Comparison of ENCODE assay signal across 21 cellular contexts in the genomic region with DNA sequence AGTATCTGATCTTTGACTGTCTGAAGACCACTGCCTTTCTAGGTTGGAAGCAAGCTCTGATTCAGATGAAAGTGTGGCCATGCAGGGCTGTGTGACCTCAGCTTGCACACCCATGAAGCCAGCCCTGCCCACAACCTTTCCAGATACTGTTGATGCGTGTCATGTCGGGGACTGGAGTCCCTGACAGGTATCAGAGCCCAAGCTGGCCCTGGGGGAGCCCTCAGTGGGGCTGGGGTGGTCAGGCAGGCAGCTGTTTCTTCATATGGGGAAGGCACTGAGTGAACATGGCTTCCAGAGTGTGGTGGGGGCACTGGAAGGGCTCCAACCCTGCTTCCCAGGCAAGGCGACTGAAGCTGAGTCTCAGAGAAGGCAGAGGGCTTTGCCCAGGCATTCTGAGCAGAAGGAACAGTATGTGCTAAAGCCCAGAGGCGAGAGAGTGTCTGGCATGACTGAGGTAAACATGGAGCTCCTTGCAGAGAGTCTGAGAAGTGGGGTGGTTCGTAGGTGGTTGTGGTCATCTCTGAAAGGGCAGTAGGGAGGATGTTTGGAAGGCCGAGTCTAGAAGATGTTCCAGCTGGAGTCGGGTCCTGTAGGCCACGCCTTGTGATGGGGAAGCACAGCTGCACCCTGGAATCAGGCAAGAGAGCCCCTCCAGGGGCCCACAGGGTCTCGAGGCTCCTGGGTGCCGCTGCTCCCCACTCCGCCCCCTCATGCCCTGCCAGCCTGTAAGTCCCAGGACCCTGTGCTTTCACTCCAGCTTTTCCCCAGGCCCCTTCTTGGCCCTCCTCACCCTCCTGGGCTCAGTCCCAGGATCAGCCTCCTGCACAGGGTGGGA.
DNase-seq lines count a peak whose midpoint lies in the region; ATAC-seq, FAIRE-seq and TF ChIP-seq lines count a peak whose summit lies in the region.
"Had no signal": no experiment of that assay in that cellular context is flagged by ENCODE, and none has a peak within 500 bp of the region (broad histone marks: within the 10 kb centered on the region; RNA-seq: fewer than 3 reads in every experiment).

No MANE protein-coding gene starts in this region.

- no peak for TF ChIP-seq POLR2A in H1 (IDR thresholded peaks at IDR 0.05; ENCODE audit: control extremely low read depth in 1 of 2, low read depth in 2 of 2, low read length in 2 of 2)

- H3K79me2 ChIP-seq in H1 (ENCODE audit: control insufficient read depth in 1 of 2, insufficient read depth in 2 of 2, low read length in 2 of 2): no peaks in the 10 kb centered on the region

- H3K9me3 Mint-ChIP-seq in osteocyte (ENCODE audit: unreplicated experiment): no peaks in the 10 kb centered on the region
- H3K9me3 Mint-ChIP-seq: CD14-positive monocyte had no signal

- no peak overlapping the region for H2AFZ ChIP-seq in H1 (ENCODE audit: low read length)

- WGBS in H1 (ENCODE audit: extremely low coverage in 1 of 2, insufficient coverage in 1 of 2, insufficient read length in 1 of 2, insufficient replicate concordance in 2 of 2, low coverage in 1 of 2, low lambda C conversion rate in 2 of 2, missing lambda C conversion rate in 1 of 2), 2 experiments: 88% methylated on average over 10 of the region's 11 CpGs; no CpG with 5 or more reads in 1 of the 2 experiments

- no peak for TF ChIP-seq EP300 in H1 (IDR thresholded peaks at IDR 0.05; ENCODE audit: borderline replicate concordance in 1 of 2, low read depth in 2 of 2, low read length in 2 of 2)

- no peak overlapping the region for H2BK15ac ChIP-seq in H1 (ENCODE audit: low read length)

- DNase-seq in ELR (ENCODE audit: low read depth) (peak; percentile 27), RWPE2 (ENCODE audit: low spot score) (no peak), H1 (ENCODE audit: low read depth in 1 of 2, low spot score in 2 of 2) (peak in 1 of 2 experiments; percentile 41), osteocyte (ENCODE audit: extremely low spot score, unreplicated experiment) (peak; percentile 69), GF-D8 (lab: John Stamatoyannopoulos, UW) (no peak), foreskin fibroblast (no peak), caudate nucleus (lab: John Stamatoyannopoulos, UW) (no peak), left ventricle myocardium superior (no peak)
- DNase-seq: activated CD4-positive, alpha-beta T cell treated with anti-CD3 and anti-CD28 coated beads, Interleukin-2, amount 50 U/mL, for 48 hours; activated T-cell treated with anti-CD3 and anti-CD28 coated beads, Interleukin-2, amount 50 U/mL, for 1 hour; dorsolateral prefrontal cortex; gastrocnemius medialis; kidney; NCI-H446 treated with DMSO at 0.1 percent for 48 hours; nucleus accumbens; retina had no signal

- no peak overlapping the region for H3K9ac ChIP-seq in H1 (replicated peaks in 1 of 4; ENCODE audit: extremely low read depth in 1 of 4, low read depth in 3 of 4, low read length in 3 of 4)

- H3K27me3 Mint-ChIP-seq in osteocyte (ENCODE audit: unreplicated experiment): no peaks in the 10 kb centered on the region

- H3K14ac ChIP-seq in H1 (ENCODE audit: insufficient read length): no peak overlapping the region

- POLR2A ChIA-PET in H1 (lab: Charles Lee; ENCODE audit: partially characterized antibody): interaction anchor here (0.8 to 1.0 kb wide), 2 partner anchors 8 to 204 kb away, joined by 3 read pairs; no protein-coding TSS in a partner anchor

- H3K27me3 ChIP-seq in RWPE2 (ENCODE audit: insufficient read depth, poor library complexity, severe bottlenecking): no peaks in the 10 kb centered on the region
- peaks cover 0 to 4% (median 1%) of the 10 kb centered on the region in 4 experiments; a peak in 2 of 7 replicates for H3K27me3 ChIP-seq in H1 (replicated peaks in 1 of 4; ENCODE audit: control insufficient read depth in 3 of 4, extremely low read depth in 1 of 4, insufficient read depth in 3 of 4, low read length in 3 of 4)
- H3K27me3 ChIP-seq: adrenal gland, dorsolateral prefrontal cortex, gastrocnemius medialis, upper lobe of left lung had no signal

- H2BK5ac ChIP-seq in H1 (ENCODE audit: low read depth, low read length): no peak overlapping the region; the same call in none of the 2 replicates

- no peak overlapping the region for H3K23ac ChIP-seq in H1 (ENCODE audit: insufficient read length)

- H3K4me3 Mint-ChIP-seq in osteocyte (ENCODE audit: unreplicated experiment): no peak overlapping the region
- H3K4me3 Mint-ChIP-seq: CD14-positive monocyte had no signal

- H2AK5ac ChIP-seq in H1 (ENCODE audit: low read depth, low read length): no peak overlapping the region

- no peak overlapping the region for H3K56ac ChIP-seq in H1 (replicated peaks; ENCODE audit: insufficient read length, low read depth, low read length)

- intact Hi-C loops in left ventricle myocardium superior (cut with micrococcal nuclease): no loop called here

- peak overlapping the region; percentile 62 for H3K27ac Mint-ChIP-seq in osteocyte (ENCODE audit: unreplicated experiment)

- H4K91ac ChIP-seq in H1 (replicated peaks; ENCODE audit: insufficient read length, low read length): no peak overlapping the region

- H3K4me3 ChIP-seq in RWPE2 (ENCODE audit: severe bottlenecking): no peak overlapping the region
- no peak overlapping the region for H3K4me3 ChIP-seq in H1 (ENCODE audit: extremely low read depth in 1 of 4, insufficient read depth in 2 of 4, low read depth in 3 of 4, low read length in 4 of 4)
- H3K4me3 ChIP-seq in foreskin fibroblast (ENCODE audit: low read depth in 1 of 2, low read length in 2 of 2): no peak overlapping the region
- H3K4me3 ChIP-seq: adrenal gland, dorsolateral prefrontal cortex, gastrocnemius medialis, upper lobe of left lung had no signal

- H2BK120ac ChIP-seq in H1 (replicated peaks; ENCODE audit: low read depth, low read length): no peak overlapping the region

- H3K79me1 ChIP-seq in H1 (ENCODE audit: low read depth, low read length): no peaks in the 10 kb centered on the region

- peak overlapping the region; percentile 28 for H3K27ac ChIP-seq in RWPE2 (ENCODE audit: poor library complexity, severe bottlenecking)
- no peak overlapping the region for H3K27ac ChIP-seq in H1 (ENCODE audit: low read depth, low read length)
- no peak overlapping the region for H3K27ac ChIP-seq in caudate nucleus (ENCODE audit: low read depth, low read length)
- H3K27ac ChIP-seq: adrenal gland, dorsolateral prefrontal cortex, gastrocnemius medialis had no signal

- no peak overlapping the region for H3K18ac ChIP-seq in H1 (ENCODE audit: extremely low read depth, low read length)

- no peak overlapping the region for H4K5ac ChIP-seq in H1 (ENCODE audit: insufficient read length, low read depth, low read length)

- no peak for TF ChIP-seq RAD21 in H1 (IDR thresholded peaks at IDR 0.05 in 1 of 2, conservative IDR thresholded peaks at IDR 0.05 in 1 of 2; ENCODE audit: low read depth in 2 of 2, low read length in 2 of 2)

- peaks cover 2% of the 10 kb centered on the region for H3K36me3 Mint-ChIP-seq in osteocyte (ENCODE audit: unreplicated experiment)

- peak overlapping the region; percentile 12; the same call in 1 of the 2 replicates for H2BK12ac ChIP-seq in H1 (ENCODE audit: low read depth, low read length)

- no peak overlapping the region for H3K4me2 ChIP-seq in H1 (ENCODE audit: insufficient read depth in 1 of 2, low read depth in 2 of 2, low read length in 2 of 2)

- H3K23me2 ChIP-seq in H1 (ENCODE audit: low read depth, low read length): no peaks in the 10 kb centered on the region

- H3K4me1 ChIP-seq in RWPE2 (ENCODE audit: insufficient read depth, poor library complexity, severe bottlenecking) (peaks cover 16% of the 10 kb centered on the region), H1 (replicated peaks in 1 of 4; ENCODE audit: control insufficient read depth in 3 of 4, insufficient read depth in 4 of 4, low read length in 3 of 4) (peaks cover 12 to 51% (median 32%) of the 10 kb centered on the region in 4 experiments)

- H3K9me3 ChIP-seq in RWPE2 (ENCODE audit: severe bottlenecking) (no peaks in the 10 kb centered on the region), H1 (ENCODE audit: insufficient read depth in 2 of 2, low read depth in 1 of 2, low read length in 1 of 2) (no peaks in the 10 kb centered on the region)
- H3K9me3 ChIP-seq: adrenal gland, gastrocnemius medialis, upper lobe of left lung had no signal

- peak overlapping the region; percentile 48; the same call in 1 of the 2 replicates for H2BK20ac ChIP-seq in H1 (ENCODE audit: low read length)

- CTCF ChIA-PET in H1 (lab: Charles Lee; ENCODE audit: partially characterized antibody): interaction anchor here (0.7 to 4.3 kb wide), 11 partner anchors 10 to 1993 kb away, joined by 3 to 22 read pairs (median 3); no protein-coding TSS in a partner anchor

- TF ChIP-seq CTCF in RWPE2 (IDR thresholded peaks at IDR 0.05; ENCODE audit: poor library complexity, severe bottlenecking) (no peak), H1 (IDR thresholded peaks at IDR 0.05; ENCODE audit: control extremely low read depth in 1 of 3, insufficient read depth in 1 of 3, low read depth in 1 of 3, low read length in 3 of 3) (no peak), osteocyte (IDR thresholded peaks at IDR 0.05) (no peak), foreskin fibroblast (IDR thresholded peaks at IDR 0.05; ENCODE audit: low read depth, low read length) (no peak)

- H3K36me3 ChIP-seq in RWPE2 (ENCODE audit: low read depth) (no peaks in the 10 kb centered on the region), H1 (ENCODE audit: control insufficient read depth in 2 of 4, insufficient read depth in 4 of 4, low read length in 3 of 4) (no peaks in the 10 kb centered on the region)
- H3K36me3 ChIP-seq: adrenal gland, gastrocnemius medialis had no signal

- H3K4me1 Mint-ChIP-seq in osteocyte (ENCODE audit: unreplicated experiment): peaks cover 62% of the 10 kb centered on the region
- H3K4me1 Mint-ChIP-seq: CD14-positive monocyte had no signal

- H4K20me1 ChIP-seq in H1 (replicated peaks in 1 of 2; ENCODE audit: control insufficient read depth in 1 of 2, insufficient read depth in 2 of 2, low read length in 2 of 2): no peaks in the 10 kb centered on the region

- no peak for ATAC-seq in RWPE2 (ENCODE audit: low read depth)
- ATAC-seq in left ventricle myocardium superior: no peak
- ATAC-seq: gastrocnemius medialis, Panc1 had no signal

- H4K8ac ChIP-seq in H1 (ENCODE audit: extremely low read depth, insufficient read depth, low read length): no peak overlapping the region

- H3K4ac ChIP-seq in H1 (replicated peaks; ENCODE audit: insufficient read length, low read depth, low read length): no peak overlapping the region

- FAIRE-seq in H1 (lab: Jason Lieb, UNC): no peak
- FAIRE-seq: D721Med, kidney had no signal

Comparison
In these comparisons a context has a peak if more than half of its experiments do, and no peak if none do; other contexts are left out.
1. DNase-seq: peak in ELR (single experiment) and osteocyte (single experiment); none in RWPE2 (single experiment), GF-D8 (single experiment), foreskin fibroblast (0 of 2), caudate nucleus (0 of 61) and left ventricle myocardium superior (single experiment).